26 cellular contexts compared by ENCODE assay signal in genomic region chr2:230158468-230158867, GRCh38.
"Had no signal": no experiment of that assay in that cellular context is flagged by ENCODE, and none has a peak within 500 bp of the region (broad histone marks: within the 10 kb centered on the region; RNA-seq: fewer than 3 reads in every experiment).

No MANE protein-coding gene starts in this region.

- H3K27me3 Mint-ChIP-seq: activated CD4-positive, alpha-beta memory T cell treated with anti-CD3 and anti-CD28 coated beads for 36 hours; activated T-cell treated with anti-CD3 and anti-CD28 coated beads, Interleukin-2, amount 50 U/mL, for 24 hours; activated T-helper 17 cell treated with anti-CD3 and anti-CD28 coated beads, Interleukin-2, amount 50 U/mL, for 72 hours; central memory CD8-positive, alpha-beta T cell; natural killer cell treated with Interleukin-12 subunit alpha and Interleukin-12 subunit beta and Interleukin-15 and Interleukin-18, amount 100 ng/mL, for 72 hours had no signal

- DNase-seq: activated CD4-positive, alpha-beta memory T cell treated with anti-CD3 and anti-CD28 coated beads for 36 hours; activated T-cell treated with anti-CD3 and anti-CD28 coated beads, Interleukin-2, amount 50 U/mL, for 24 hours; effector memory CD4-positive, alpha-beta T cell; gastrocnemius medialis; head of caudate nucleus; hypothalamus; midbrain; pancreas; psoas muscle; stimulated activated CD4-positive, alpha-beta T cell treated with anti-CD3 and anti-CD28 coated beads, Interleukin-2, amount 100 ng/mL, for 24 hours; stimulated activated naive CD4-positive, alpha-beta T cell treated with Interleukin-2 at 50 U/mL for 16 hours; substantia nigra; SW 1271; T-helper 2 cell; thyroid gland; upper lobe of right lung had no signal

- H3K4me3 Mint-ChIP-seq: activated CD4-positive, alpha-beta memory T cell treated with anti-CD3 and anti-CD28 coated beads for 36 hours; activated T-cell treated with anti-CD3 and anti-CD28 coated beads, Interleukin-2, amount 50 U/mL, for 24 hours; activated T-helper 17 cell treated with anti-CD3 and anti-CD28 coated beads, Interleukin-2, amount 50 U/mL, for 72 hours; central memory CD8-positive, alpha-beta T cell; natural killer cell treated with Interleukin-12 subunit alpha and Interleukin-12 subunit beta and Interleukin-15 and Interleukin-18, amount 100 ng/mL, for 72 hours had no signal

- FAIRE-seq: astrocyte, colon, pancreas had no signal

- H3K27ac Mint-ChIP-seq: activated CD4-positive, alpha-beta memory T cell treated with anti-CD3 and anti-CD28 coated beads for 36 hours; activated naive CD4-positive, alpha-beta T cell treated with anti-CD3 and anti-CD28 coated beads, Interleukin-2, amount 50 U/mL, for 72 hours; activated T-cell treated with anti-CD3 and anti-CD28 coated beads, Interleukin-2, amount 50 U/mL, for 24 hours; activated T-helper 17 cell treated with anti-CD3 and anti-CD28 coated beads, Interleukin-2, amount 50 U/mL, for 72 hours; natural killer cell treated with Interleukin-12 subunit alpha and Interleukin-12 subunit beta and Interleukin-15 and Interleukin-18, amount 100 ng/mL, for 72 hours had no signal

- H3K9me3 Mint-ChIP-seq: activated CD4-positive, alpha-beta memory T cell treated with anti-CD3 and anti-CD28 coated beads for 36 hours; activated naive CD4-positive, alpha-beta T cell treated with anti-CD3 and anti-CD28 coated beads, Interleukin-2, amount 50 U/mL, for 72 hours; activated T-cell treated with anti-CD3 and anti-CD28 coated beads, Interleukin-2, amount 50 U/mL, for 24 hours; activated T-helper 17 cell treated with anti-CD3 and anti-CD28 coated beads, Interleukin-2, amount 50 U/mL, for 72 hours; central memory CD8-positive, alpha-beta T cell; natural killer cell treated with Interleukin-12 subunit alpha and Interleukin-12 subunit beta and Interleukin-15 and Interleukin-18, amount 100 ng/mL, for 72 hours had no signal

- H3K36me3 Mint-ChIP-seq: activated CD4-positive, alpha-beta memory T cell treated with anti-CD3 and anti-CD28 coated beads for 36 hours; activated naive CD4-positive, alpha-beta T cell treated with anti-CD3 and anti-CD28 coated beads, Interleukin-2, amount 50 U/mL, for 72 hours; natural killer cell treated with Interleukin-12 subunit alpha and Interleukin-12 subunit beta and Interleukin-15 and Interleukin-18, amount 100 ng/mL, for 72 hours had no signal

- H3K27me3 ChIP-seq: gastrocnemius medialis, neutrophil, pancreas, right atrium auricular region, thyroid gland, upper lobe of right lung had no signal

- H3K36me3 ChIP-seq: gastrocnemius medialis, pancreas, right atrium auricular region, thyroid gland, upper lobe of right lung had no signal

- H3K4me3 ChIP-seq: gastrocnemius medialis, pancreas, psoas muscle, right atrium auricular region, SK-N-MC, thyroid gland, upper lobe of right lung had no signal

- ATAC-seq: activated T-helper 17 cell treated with anti-CD3 and anti-CD28 coated beads, Interleukin-2, amount 50 U/mL, for 72 hours; esophagus mucosa; gastrocnemius medialis; natural killer cell treated with Interleukin-12 subunit alpha and Interleukin-12 subunit beta and Interleukin-15 and Interleukin-18, amount 100 ng/mL, for 72 hours; pancreas; psoas muscle; upper lobe of right lung had no signal
